Comparison of ENCODE assay signal across 8 cellular contexts in the genomic region with DNA sequence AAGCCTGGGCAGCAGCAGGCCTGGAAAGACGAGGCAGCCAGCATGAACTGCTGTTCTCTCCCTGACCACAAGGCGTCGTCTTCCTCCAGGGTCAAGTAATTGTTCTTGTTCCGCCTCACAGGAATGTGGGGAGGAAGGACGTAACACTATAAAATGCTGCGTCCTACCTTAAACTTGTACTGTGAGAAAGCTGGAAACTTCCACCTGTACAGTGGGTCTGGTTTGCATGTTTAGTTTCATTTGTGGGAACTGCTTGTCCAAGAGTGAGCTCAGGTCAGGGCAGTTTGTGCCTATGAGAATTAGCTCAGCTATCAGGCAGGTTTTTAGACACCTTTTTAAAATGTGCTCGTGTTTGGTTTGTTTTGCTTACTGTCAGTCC. TPM values are rescaled to one million over a fixed set of nuclear protein-coding genes. Genes with fewer than 3 reads are reported as not detected.
DNase-seq lines count a peak whose midpoint lies in the region; ATAC-seq and TF ChIP-seq lines count a peak whose summit lies in the region.

No MANE protein-coding gene starts in this region.

- H4K20me1 ChIP-seq in DND-41 (ENCODE audit: insufficient read depth, low read length): peaks cover 6% of the 10 kb centered on the region; the same call in 1 of the 2 replicates
- H4K20me1 ChIP-seq in SK-N-SH (ENCODE audit: insufficient read depth): no peaks in the 10 kb centered on the region

- WGBS in SK-N-SH (ENCODE audit: low lambda C conversion rate): 73% methylated on average over 7 of the region's 7 CpGs
- 42 to 43% methylated on average over 7 of the region's 7 CpGs for WGBS in endodermal cell (ENCODE audit: insufficient coverage in 1 of 2, insufficient read length in 1 of 2), 2 experiments

- H3K27me3 ChIP-seq in DND-41 (ENCODE audit: insufficient read depth, low read length, poor library complexity) (no peaks in the 10 kb centered on the region), SK-N-SH (ENCODE audit: insufficient read depth) (no peaks in the 10 kb centered on the region), endodermal cell (ENCODE audit: control insufficient read depth, insufficient read depth, low read length, poor library complexity, severe bottlenecking) (no peaks in the 10 kb centered on the region), upper lobe of right lung (no peaks in the 10 kb centered on the region)

- H3K4me3 ChIP-seq in DND-41 (ENCODE audit: low read depth in 1 of 2, low read length in 2 of 2) (no peak overlapping the region), SK-N-SH (ENCODE audit: low read depth in 2 of 2, low read length in 1 of 2) (peak overlapping the region in 1 of 2 experiments; percentile 25; a peak in 1 of 4 replicates), endodermal cell (ENCODE audit: low read length) (no peak overlapping the region), upper lobe of right lung (peak overlapping the region; percentile 27)

- TF ChIP-seq CTCF in DND-41 (IDR thresholded peaks at IDR 0.05; ENCODE audit: borderline replicate concordance, extremely low read depth, low read length, poor library complexity, severe bottlenecking): peak; percentile 55
- peak; percentile 72 for TF ChIP-seq CTCF in SK-N-SH (IDR thresholded peaks at IDR 0.05)
- TF ChIP-seq CTCF in endodermal cell (conservative IDR thresholded peaks at IDR 0.05): peak; percentile 97
- peak; percentile 83 for TF ChIP-seq CTCF in upper lobe of right lung (IDR thresholded peaks at IDR 0.05)

- H3K9me3 ChIP-seq in DND-41 (ENCODE audit: insufficient read depth, low read length, severe bottlenecking) (no peaks in the 10 kb centered on the region), SK-N-SH (no peaks in the 10 kb centered on the region), endodermal cell (ENCODE audit: control insufficient read depth, low read length) (peaks cover 8% of the 10 kb centered on the region), upper lobe of right lung (no peaks in the 10 kb centered on the region)

- DNase-seq in DND-41: no peak
- DNase-seq in SK-N-SH: peak; percentile 33
- DNase-seq in endodermal cell: peak; percentile 96
- DNase-seq in midbrain (lab: John Stamatoyannopoulos, UW): peak; percentile 7
- peak; percentile 74 for DNase-seq in upper lobe of right lung
- DNase-seq in activated effector memory CD4-positive, alpha-beta T cell treated with Interleukin-2 at 50 U/mL for 16 hours: no peak

- no peaks in the 10 kb centered on the region for H3K27me3 Mint-ChIP-seq in endodermal cell (ENCODE audit: insufficient read depth)

- no peaks in the 10 kb centered on the region for H3K4me1 ChIP-seq in DND-41 (ENCODE audit: insufficient read depth, low read length)
- peaks cover 0 to 12% of the 10 kb centered on the region in 2 experiments; a peak in 2 of 4 replicates for H3K4me1 ChIP-seq in SK-N-SH (ENCODE audit: control insufficient read depth in 1 of 2, insufficient read depth in 2 of 2, low read depth in 1 of 2, low read length in 1 of 2)
- H3K4me1 ChIP-seq in endodermal cell (ENCODE audit: control insufficient read depth, insufficient read depth, low read length): no peaks in the 10 kb centered on the region
- H3K4me1 ChIP-seq in upper lobe of right lung: peaks cover 10% of the 10 kb centered on the region

- intact Hi-C loops in upper lobe of right lung (cut with DNase I): no loop called here

- H3K79me2 ChIP-seq in DND-41 (ENCODE audit: insufficient read depth, low read length) (no peaks in the 10 kb centered on the region), SK-N-SH (ENCODE audit: insufficient read depth) (no peaks in the 10 kb centered on the region)

- H3K4me1 Mint-ChIP-seq in endodermal cell: peaks cover 15% of the 10 kb centered on the region

- H3K36me3 ChIP-seq in DND-41 (ENCODE audit: insufficient read depth, low read length) (peaks cover 50% of the 10 kb centered on the region), SK-N-SH (replicated peaks in 1 of 2; ENCODE audit: control insufficient read depth in 1 of 2, insufficient read depth in 2 of 2, low read length in 1 of 2) (peaks cover 31 to 48% of the 10 kb centered on the region in 2 experiments), endodermal cell (ENCODE audit: control insufficient read depth, insufficient read depth, low read length) (peaks cover 46% of the 10 kb centered on the region), upper lobe of right lung (peaks cover 35% of the 10 kb centered on the region)

- H3K9me3 Mint-ChIP-seq in endodermal cell: peaks cover under 1% of the 10 kb centered on the region

- TF ChIP-seq RAD21 in SK-N-SH (IDR thresholded peaks at IDR 0.05; ENCODE audit: low read length): peak; percentile 52

- H2AFZ ChIP-seq in DND-41 (ENCODE audit: low read depth, low read length) (no peak overlapping the region), SK-N-SH (ENCODE audit: low read depth) (no peak overlapping the region)

- no peak for TF ChIP-seq EP300 in SK-N-SH (IDR thresholded peaks at IDR 0.05; ENCODE audit: borderline replicate concordance in 1 of 2, low read depth in 1 of 2, low read length in 1 of 2)

- H3K9ac ChIP-seq in DND-41 (ENCODE audit: low read depth, low read length) (no peak overlapping the region), SK-N-SH (no peak overlapping the region), endodermal cell (ENCODE audit: extremely low read depth, low read length, poor library complexity, severe bottlenecking) (no peak overlapping the region)

- H3K4me2 ChIP-seq in DND-41 (ENCODE audit: insufficient read depth, low read length): no peak overlapping the region
- no peak overlapping the region for H3K4me2 ChIP-seq in SK-N-SH

- peak overlapping the region; percentile 31 for H3K27ac Mint-ChIP-seq in endodermal cell

- no peak overlapping the region for H3K4me3 Mint-ChIP-seq in endodermal cell

- H3F3A ChIP-seq in SK-N-SH (replicated peaks; ENCODE audit: insufficient read depth): peaks cover 17% of the 10 kb centered on the region

- POLR2A ChIA-PET in SK-N-SH (lab: Yijun Ruan, JAX): no interaction called here

- H3K27ac ChIP-seq in DND-41 (ENCODE audit: low read length) (no peak overlapping the region), SK-N-SH (ENCODE audit: low read depth in 2 of 2, low read length in 1 of 2) (no peak overlapping the region), endodermal cell (ENCODE audit: low read depth, low read length) (no peak overlapping the region), upper lobe of right lung (peak overlapping the region; percentile 58)

- CTCF ChIA-PET in SK-N-SH (lab: Yijun Ruan, JAX): interaction anchor here (1.0 to 2.3 kb wide), 10 partner anchors 9 to 289 kb away, joined by 3 to 9 read pairs (median 4); no protein-coding TSS in a partner anchor

- H3K9me2 ChIP-seq in SK-N-SH: no peaks in the 10 kb centered on the region

- ATAC-seq in DND-41 (ENCODE audit: insufficient read depth, low read depth): peak; percentile 24; the same call in 1 of the 3 replicates
- peak; percentile 82 for ATAC-seq in GM19351 (IDR thresholded peaks at IDR 0.05; ENCODE audit: unreplicated experiment)
- ATAC-seq in HG03432 (IDR thresholded peaks at IDR 0.05; ENCODE audit: unreplicated experiment): peak; percentile 47
- peak; percentile 97 for ATAC-seq in upper lobe of right lung

- H3K36me3 Mint-ChIP-seq in endodermal cell (ENCODE audit: low read depth): peaks cover 22% of the 10 kb centered on the region

TF ChIP-seq in SK-N-SH, 30 proteins besides CTCF, POLR2A, EP300 and RAD21:
- TF ChIP-seq SMC3 (IDR thresholded peaks at IDR 0.05; ENCODE audit: low read depth, low read length): peak; percentile 61
- TF ChIP-seq MXI1 (IDR thresholded peaks at IDR 0.05; ENCODE audit: low read depth, low read length): no peak

RNA-seq across cellular contexts. Expression of a gene that starts 55.2 kb away (rescaled TPM):
- 11.1 and 16.9 TPM in 2 replicates for polyA plus RNA-seq in SK-N-SH (2012; rRNA removed)
- polyA plus RNA-seq in SK-N-SH (2012; cell fraction: cytosol; rRNA removed): 13.9 and 14.8 TPM in 2 replicates
- 4.2 and 9.0 TPM in 2 replicates for polyA plus RNA-seq in SK-N-SH (2012; cell fraction: nucleus; rRNA removed)
- total RNA-seq in endodermal cell: 10 to 100 TPM; 19.4 to 21.0 TPM
- polyA plus RNA-seq in endodermal cell (2013, experiment 1 of 2): 32.9 TPM
- polyA plus RNA-seq in endodermal cell (2013, experiment 2 of 2): 30.0 TPM
- total RNA-seq in upper lobe of right lung: 20.0 TPM

Comparison
In these comparisons a context has a peak if more than half of its experiments do, and no peak if none do; other contexts are left out.
1. ATAC-seq: peak in every context shown above with its lines; median percentile 97 in upper lobe of right lung; 82 in GM19351; 47 in HG03432; 24 in DND-41.
2. DNase-seq: peak in SK-N-SH (single experiment), endodermal cell (single experiment), midbrain (single experiment) and upper lobe of right lung (single experiment); none in DND-41 (single experiment) and activated effector memory CD4-positive, alpha-beta T cell treated with Interleukin-2 at 50 U/mL for 16 hours (single experiment).
3. Peak in every context shown above with its lines, with median percentiles within 50 percentile points of each other: CTCF ChIP-seq.